8 cellular contexts compared by ENCODE assay signal in the genomic region with DNA sequence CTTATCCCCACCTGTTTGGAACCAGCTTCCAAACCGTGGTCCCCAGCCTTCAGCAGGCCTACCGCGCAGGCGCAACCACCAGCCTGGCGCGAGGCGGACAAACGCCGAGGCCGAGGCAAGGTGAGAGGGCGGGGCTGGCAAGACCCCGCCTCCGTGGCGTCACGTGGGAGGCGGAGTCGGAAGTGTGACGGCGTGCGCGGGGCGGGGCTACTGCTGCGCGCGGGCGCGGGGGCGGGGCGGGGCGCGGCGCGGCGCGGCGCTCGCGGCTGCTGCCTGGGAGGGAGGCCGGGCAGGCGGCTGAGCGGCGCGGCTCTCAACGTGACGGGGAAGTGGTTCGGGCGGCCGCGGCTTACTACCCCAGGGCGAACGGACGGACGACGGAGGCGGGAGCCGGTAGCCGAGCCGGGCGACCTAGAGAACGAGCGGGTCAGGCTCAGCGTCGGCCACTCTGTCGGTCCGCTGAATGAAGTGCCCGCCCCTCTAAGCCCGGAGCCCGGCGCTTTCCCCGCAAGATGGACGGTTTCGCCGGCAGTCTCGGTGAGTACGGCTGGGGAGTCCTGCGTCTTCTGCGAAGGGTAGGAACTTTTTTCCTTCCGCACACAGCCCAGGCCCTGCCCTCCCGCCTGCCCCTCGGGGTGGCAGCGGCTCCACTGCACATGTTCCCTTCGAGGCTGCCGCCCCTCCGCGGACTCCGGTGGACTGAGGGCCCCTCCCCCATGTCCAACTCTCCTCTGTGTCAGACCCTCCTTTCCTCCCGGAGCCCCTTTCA.
A peak's percentile ranks its signal among the peaks of the same experiment; 100 is the strongest.
DNase-seq lines count a peak whose midpoint lies in the region; ATAC-seq and TF ChIP-seq lines count a peak whose summit lies in the region.

A gene with protein sequence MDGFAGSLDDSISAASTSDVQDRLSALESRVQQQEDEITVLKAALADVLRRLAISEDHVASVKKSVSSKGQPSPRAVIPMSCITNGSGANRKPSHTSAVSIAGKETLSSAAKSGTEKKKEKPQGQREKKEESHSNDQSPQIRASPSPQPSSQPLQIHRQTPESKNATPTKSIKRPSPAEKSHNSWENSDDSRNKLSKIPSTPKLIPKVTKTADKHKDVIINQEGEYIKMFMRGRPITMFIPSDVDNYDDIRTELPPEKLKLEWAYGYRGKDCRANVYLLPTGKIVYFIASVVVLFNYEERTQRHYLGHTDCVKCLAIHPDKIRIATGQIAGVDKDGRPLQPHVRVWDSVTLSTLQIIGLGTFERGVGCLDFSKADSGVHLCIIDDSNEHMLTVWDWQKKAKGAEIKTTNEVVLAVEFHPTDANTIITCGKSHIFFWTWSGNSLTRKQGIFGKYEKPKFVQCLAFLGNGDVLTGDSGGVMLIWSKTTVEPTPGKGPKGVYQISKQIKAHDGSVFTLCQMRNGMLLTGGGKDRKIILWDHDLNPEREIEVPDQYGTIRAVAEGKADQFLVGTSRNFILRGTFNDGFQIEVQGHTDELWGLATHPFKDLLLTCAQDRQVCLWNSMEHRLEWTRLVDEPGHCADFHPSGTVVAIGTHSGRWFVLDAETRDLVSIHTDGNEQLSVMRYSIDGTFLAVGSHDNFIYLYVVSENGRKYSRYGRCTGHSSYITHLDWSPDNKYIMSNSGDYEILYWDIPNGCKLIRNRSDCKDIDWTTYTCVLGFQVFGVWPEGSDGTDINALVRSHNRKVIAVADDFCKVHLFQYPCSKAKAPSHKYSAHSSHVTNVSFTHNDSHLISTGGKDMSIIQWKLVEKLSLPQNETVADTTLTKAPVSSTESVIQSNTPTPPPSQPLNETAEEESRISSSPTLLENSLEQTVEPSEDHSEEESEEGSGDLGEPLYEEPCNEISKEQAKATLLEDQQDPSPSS (plus strand): TSS at position 254 of the 769 bp plus-strand sequence. CDS start 259 bp downstream, at position 513.

- no peaks in the 10 kb centered on the region for H3K27me3 ChIP-seq in layer of hippocampus (ENCODE audit: control insufficient read depth, insufficient read depth, low read length)

- H3K27ac ChIP-seq in layer of hippocampus (ENCODE audit: low read depth, low read length): peak within 1 kb of the TSS; percentile 73

- ATAC-seq in HG03432 (IDR thresholded peaks at IDR 0.05; ENCODE audit: unreplicated experiment): peak; percentile 89

- peak; percentile 18 to 20 for DNase-seq in AML-193 (lab: John Stamatoyannopoulos, UW)
- DNase-seq in NCI-H524 (lab: John Stamatoyannopoulos, UW): peak; percentile 84 to 97
- DNase-seq in activated CD4-positive, alpha-beta T cell treated with anti-CD3 and anti-CD28 coated beads for 4 hours: peak; percentile 90 to 91
- peak; percentile 95 for DNase-seq in choroid plexus epithelial cell (ENCODE audit: low read depth)
- DNase-seq in stimulated activated CD4-positive, alpha-beta T cell treated with anti-CD3 and anti-CD28 coated beads, Interleukin-1b, Interleukin-23, amount 100 ng/mL, for 24 hours (ENCODE audit: low read depth in 4 of 4, low spot score in 1 of 4): peak; percentile 78 to 93 (median 86)

- no peak for TF ChIP-seq CTCF in choroid plexus epithelial cell (conservative IDR thresholded peaks at IDR 0.05; ENCODE audit: low read depth, low read length)

- peak; percentile 87 for TF ChIP-seq POLR2A in GM19193 (IDR thresholded peaks at IDR 0.05; ENCODE audit: extremely low read depth, insufficient read depth, insufficient read length)

- H3K4me3 ChIP-seq in choroid plexus epithelial cell (ENCODE audit: low read depth, low read length): peak within 1 kb of the TSS; percentile 95

Comparison
In these comparisons a context has a peak if more than half of its experiments do, and no peak if none do; other contexts are left out.
1. Peak in every context shown above with its lines: DNase-seq, ATAC-seq, H3K4me3 ChIP-seq and H3K27ac ChIP-seq.
2. DNase-seq: peak in every context shown above with its lines; median percentile 95 in choroid plexus epithelial cell; 90 in NCI-H524; 90 in activated CD4-positive, alpha-beta T cell treated with anti-CD3 and anti-CD28 coated beads for 4 hours; 86 in stimulated activated CD4-positive, alpha-beta T cell treated with anti-CD3 and anti-CD28 coated beads, Interleukin-1b, Interleukin-23, amount 100 ng/mL, for 24 hours; 19 in AML-193.